Comparison of ENCODE assay signal across 8 cellular contexts in the genomic region with DNA sequence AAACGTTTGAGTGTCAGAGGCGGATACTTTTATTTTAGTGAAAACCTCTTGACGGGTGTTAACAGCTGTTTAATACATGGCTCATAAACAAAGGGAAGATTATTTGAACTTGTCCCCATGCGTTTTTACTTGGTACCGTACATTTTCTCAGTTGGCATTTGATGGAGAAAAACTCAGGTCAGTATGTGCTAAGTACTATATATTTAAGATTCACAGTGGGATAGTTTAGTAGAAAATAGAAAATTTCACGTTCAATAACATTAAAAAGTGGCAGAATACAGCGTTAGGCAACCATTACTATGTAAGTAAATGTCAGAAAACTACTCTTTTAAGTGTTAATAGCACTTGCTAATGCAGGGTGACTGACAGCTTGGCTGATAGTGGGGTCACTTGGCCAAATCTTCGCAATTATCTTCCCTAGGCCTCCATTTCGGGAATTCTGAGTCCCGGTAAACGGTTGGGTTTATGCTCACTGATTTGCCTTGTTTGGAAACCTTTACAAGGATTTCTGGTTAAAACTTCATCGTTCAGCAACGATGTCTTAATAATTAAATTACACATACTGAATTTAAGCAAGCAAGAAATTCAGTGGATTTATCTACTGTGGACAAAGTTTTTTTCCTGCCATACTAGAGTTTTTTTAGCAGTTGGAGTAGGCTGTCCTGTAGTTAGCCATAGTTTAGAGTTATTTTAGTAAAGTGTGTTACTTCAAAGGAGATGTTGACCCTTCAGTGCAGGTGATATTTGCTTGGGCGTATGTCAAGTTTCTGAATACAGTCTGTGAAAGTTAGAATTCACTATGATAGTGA. TPM values are rescaled to one million over a fixed set of nuclear protein-coding genes. Genes with fewer than 3 reads are reported as not detected.
DNase-seq lines count a peak whose midpoint lies in the region; ATAC-seq and TF ChIP-seq lines count a peak whose summit lies in the region.

No MANE protein-coding gene starts in this region.

- BruUV-seq in PC-9 (replicated peaks; lab: Mats Ljungman, UMichigan): TSS peak; percentile 4

- H4K20me1 ChIP-seq in DND-41 (ENCODE audit: insufficient read depth, low read length) (0 out of 2 replicates have a peak, but pooled peaks cover 6% of the 10 kb centered on the region), PC-9 (ENCODE audit: insufficient read depth) (peaks cover 19% of the 10 kb centered on the region)

- H2AFZ ChIP-seq in DND-41 (ENCODE audit: low read depth, low read length) (peak overlapping the region; percentile 7; the same call in 1 of the 2 replicates), PC-9 (no peak overlapping the region)

- peak overlapping the region; percentile 82 for H3K27ac ChIP-seq in DND-41 (ENCODE audit: low read length)
- peak overlapping the region; percentile 98 for H3K27ac ChIP-seq in PC-9

- peaks cover 81% of the 10 kb centered on the region for H3F3A ChIP-seq in PC-9 (ENCODE audit: insufficient read depth, low read depth)

- peak overlapping the region; percentile 93 for H3K9ac ChIP-seq in DND-41 (ENCODE audit: low read depth, low read length)

- no peak for DNase-seq in DND-41
- DNase-seq in PC-9: no peak
- DNase-seq in epithelial cell of esophagus (ENCODE audit: low read depth): no peak
- DNase-seq in osteocyte (ENCODE audit: extremely low spot score, unreplicated experiment): no peak
- no peak for DNase-seq in OCI-M2 (lab: John Stamatoyannopoulos, UW; ENCODE audit: unreplicated experiment)
- DNase-seq in NCI-H526 (lab: John Stamatoyannopoulos, UW): no peak

- H3K4me2 ChIP-seq in DND-41 (ENCODE audit: insufficient read depth, low read length) (peak overlapping the region; percentile 79), PC-9 (peak overlapping the region; percentile 94)

- peaks cover 30% of the 10 kb centered on the region for H3K36me3 Mint-ChIP-seq in osteocyte (ENCODE audit: unreplicated experiment)

- H3K27me3 Mint-ChIP-seq in osteocyte (ENCODE audit: unreplicated experiment): no peaks in the 10 kb centered on the region

- H3K79me2 ChIP-seq in DND-41 (ENCODE audit: insufficient read depth, low read length) (peaks cover 98% of the 10 kb centered on the region), PC-9 (ENCODE audit: low read depth) (peaks cover 96% of the 10 kb centered on the region)

- ATAC-seq in DND-41 (ENCODE audit: insufficient read depth, low read depth) (no peak), GM18861 (IDR thresholded peaks at IDR 0.05; ENCODE audit: unreplicated experiment) (no peak), GM19328 (IDR thresholded peaks at IDR 0.05; ENCODE audit: unreplicated experiment) (no peak)

- no peaks in the 10 kb centered on the region for H3K9me3 Mint-ChIP-seq in osteocyte (ENCODE audit: unreplicated experiment)

- H3K27ac Mint-ChIP-seq in osteocyte (ENCODE audit: unreplicated experiment): peak overlapping the region; percentile 100

- peak overlapping the region; percentile 63 to 80 for H3K4me3 ChIP-seq in DND-41 (ENCODE audit: low read depth in 1 of 2, low read length in 2 of 2)
- H3K4me3 ChIP-seq in PC-9: peak overlapping the region; percentile 81
- peak overlapping the region; percentile 54 for H3K4me3 ChIP-seq in epithelial cell of esophagus (ENCODE audit: low read length)

- TF ChIP-seq CTCF in DND-41 (IDR thresholded peaks at IDR 0.05; ENCODE audit: borderline replicate concordance, extremely low read depth, low read length, poor library complexity, severe bottlenecking) (no peak), PC-9 (conservative IDR thresholded peaks at IDR 0.05) (no peak), epithelial cell of esophagus (IDR thresholded peaks at IDR 0.05; ENCODE audit: insufficient read depth, low read depth, low read length, missing control alignments) (no peak), osteocyte (IDR thresholded peaks at IDR 0.05) (no peak)

- H3K9me3 ChIP-seq in DND-41 (ENCODE audit: insufficient read depth, low read length, severe bottlenecking): no peaks in the 10 kb centered on the region
- H3K9me3 ChIP-seq in PC-9 (ENCODE audit: insufficient read depth, low read depth): no peaks in the 10 kb centered on the region

- H3K4me1 ChIP-seq in DND-41 (ENCODE audit: insufficient read depth, low read length): peaks cover 54% of the 10 kb centered on the region
- peaks cover 49% of the 10 kb centered on the region for H3K4me1 ChIP-seq in PC-9 (replicated peaks; ENCODE audit: insufficient read depth)

- H3K27me3 ChIP-seq in DND-41 (ENCODE audit: insufficient read depth, low read length, poor library complexity) (no peaks in the 10 kb centered on the region), PC-9 (ENCODE audit: insufficient read depth, low read depth) (no peaks in the 10 kb centered on the region)

- H3K9me2 ChIP-seq in PC-9 (ENCODE audit: insufficient read depth): no peaks in the 10 kb centered on the region

- POLR2A ChIA-PET in PC-9 (lab: Charles Lee; ENCODE audit: unreplicated experiment): interaction anchor here (0.6 to 1.3 kb wide), 3 partner anchors 13 to 246 kb away, joined by 4 to 6 read pairs (median 5); no protein-coding TSS in a partner anchor

- peaks cover 68% of the 10 kb centered on the region for H3K4me1 Mint-ChIP-seq in osteocyte (ENCODE audit: unreplicated experiment)

- peaks cover 58% of the 10 kb centered on the region for H3K36me3 ChIP-seq in DND-41 (ENCODE audit: insufficient read depth, low read length)
- peaks cover 46% of the 10 kb centered on the region for H3K36me3 ChIP-seq in PC-9 (ENCODE audit: low read depth)

- intact Hi-C loops in PC-9 (cut with micrococcal nuclease; ENCODE audit: unreplicated experiment): loop anchor here (1.0 kb wide), 3 partner anchors 23 to 101 kb away; no protein-coding TSS in a partner anchor

- peak overlapping the region; percentile 94 for H3K4me3 Mint-ChIP-seq in osteocyte (ENCODE audit: unreplicated experiment)

- CTCF ChIA-PET in PC-9 (lab: Charles Lee): no interaction called here

RNA-seq across cellular contexts. Expression of gene CHD2, which starts 4.9 kb away (rescaled TPM):
- total RNA-seq in PC-9 (2021) (105 and 120 TPM in 2 replicates), osteocyte (89.9 and 102 TPM in 2 replicates)
